Comparison of ENCODE assay signal across 8 cellular contexts in genomic region chr12:67772276-67773169, GRCh38.
DNase-seq lines count a peak whose midpoint lies in the region; ATAC-seq and TF ChIP-seq lines count a peak whose summit lies in the region.

No MANE protein-coding gene starts in this region.

- no peak overlapping the region for H2AFZ ChIP-seq in HCT116 (ENCODE audit: low read depth, low read length, poor library complexity, severe bottlenecking)

- TF ChIP-seq RAD21 in HCT116 (IDR thresholded peaks at IDR 0.05; ENCODE audit: low read depth) = no peak

- H3K27ac ChIP-seq in HCT116 (ENCODE audit: low read depth, low read length) (no peak overlapping the region), SJCRH30 (peak overlapping the region; percentile 13), left ventricle myocardium inferior (replicated peaks) (peak overlapping the region; percentile 83)

- no peaks in the 10 kb centered on the region for H3K79me2 ChIP-seq in HCT116 (ENCODE audit: insufficient read depth, low read length)

- intact Hi-C loops in HCT116 (cut with micrococcal nuclease) = no loop called here
- intact Hi-C loops in left ventricle myocardium inferior (cut with micrococcal nuclease) = no loop called here
- intact Hi-C loops in sciatic nerve (cut with DNase I) = no loop called here

- no peaks in the 10 kb centered on the region for H3K9me3 ChIP-seq in HCT116 (ENCODE audit: control insufficient read depth in 1 of 2, insufficient read depth in 1 of 2, low read depth in 1 of 2, low read length in 2 of 2)
- no peaks in the 10 kb centered on the region for H3K9me3 ChIP-seq in SJCRH30 (replicated peaks)
- no peaks in the 10 kb centered on the region for H3K9me3 ChIP-seq in left ventricle myocardium inferior (replicated peaks)

- POLR2A ChIA-PET in HCT116 (lab: Charles Lee) = interaction anchor here (1.2 kb wide), 1 partner anchor 9 kb away, joined by 3 read pairs; no protein-coding TSS in a partner anchor

- BruUV-seq in HCT116 (replicated peaks; lab: Mats Ljungman, UMichigan) = no TSS peak

- H3K27me3 ChIP-seq in HCT116 (ENCODE audit: insufficient read depth, low read length) (no peaks in the 10 kb centered on the region), SJCRH30 (no peaks in the 10 kb centered on the region), left ventricle myocardium inferior (ENCODE audit: low read depth) (no peaks in the 10 kb centered on the region)

- H3K4me1 ChIP-seq in HCT116 (ENCODE audit: control insufficient read depth in 1 of 2, insufficient read depth in 2 of 2, low read length in 2 of 2) = peaks cover 0 to 8% of the 10 kb centered on the region in 2 experiments; a peak in 3 of 4 replicates
- H3K4me1 ChIP-seq in SJCRH30 = peaks cover 12% of the 10 kb centered on the region
- H3K4me1 ChIP-seq in left ventricle myocardium inferior = peaks cover 22% of the 10 kb centered on the region

- ATAC-seq in HCT116 (peak; percentile 68; the same call in 1 of the 2 replicates), sciatic nerve (peak; percentile 72), HG03460 (IDR thresholded peaks at IDR 0.05; ENCODE audit: unreplicated experiment) (no peak)

- TF ChIP-seq CTCF in HCT116 (IDR thresholded peaks at IDR 0.05 in 2 of 3, conservative IDR thresholded peaks at IDR 0.05 in 1 of 3; ENCODE audit: borderline replicate concordance in 1 of 3, insufficient read depth in 1 of 3, low read depth in 2 of 3, low read length in 2 of 3) (no peak), left ventricle myocardium inferior (IDR thresholded peaks at IDR 0.05; ENCODE audit: borderline replicate concordance) (no peak)

- DNase-seq in HCT116 (ENCODE audit: low read depth, low spot score) (no peak), SJCRH30 (peak; percentile 60 to 77), left ventricle myocardium inferior (no peak), sciatic nerve (ENCODE audit: low spot score) (no peak), NCI-H2081 (lab: John Stamatoyannopoulos, UW) (no peak), AML-193 (lab: John Stamatoyannopoulos, UW) (no peak)
- no peak for DNase-seq in activated naive CD4-positive, alpha-beta T cell (lab: John Stamatoyannopoulos, UW)

- no peak for TF ChIP-seq POLR2A in HCT116 (IDR thresholded peaks at IDR 0.05; ENCODE audit: borderline replicate concordance, extremely low read depth, insufficient read depth, insufficient read length)

- CTCF ChIA-PET in HCT116 (lab: Charles Lee) = no interaction called here

- RAD21 ChIA-PET in HCT116 (lab: Charles Lee; ENCODE audit: low non-redundant PET in 1 of 2, low total read pairs in 2 of 2, uncharacterized antibody in 2 of 2, unreplicated experiment in 2 of 2) = no interaction called here

- H3K4me3 ChIP-seq in HCT116 (replicated peaks in 1 of 2; ENCODE audit: low read depth in 1 of 2, low read length in 2 of 2) (no peak overlapping the region), SJCRH30 (peak overlapping the region; percentile 13; the same call in 1 of the 2 replicates), left ventricle myocardium inferior (peak overlapping the region; percentile 46)

- H3K9me2 ChIP-seq in HCT116 (ENCODE audit: insufficient read depth) = no peaks in the 10 kb centered on the region

- H3K9ac ChIP-seq in HCT116 (ENCODE audit: low read length) = no peak overlapping the region

- peak overlapping the region; percentile 22; the same call in 1 of the 2 replicates for H3K4me2 ChIP-seq in HCT116 (ENCODE audit: low read length)

- H3K36me3 ChIP-seq in HCT116 (ENCODE audit: control insufficient read depth in 1 of 2, insufficient read depth in 2 of 2, low read length in 2 of 2) (no peaks in the 10 kb centered on the region), SJCRH30 (no peaks in the 10 kb centered on the region), left ventricle myocardium inferior (no peaks in the 10 kb centered on the region)

- H4K20me1 ChIP-seq in HCT116 (ENCODE audit: insufficient read depth) = no peaks in the 10 kb centered on the region

TF ChIP-seq in HCT116, 20 proteins besides CTCF, POLR2A, EP300 and RAD21:
- no peak for TF ChIP-seq ATF3 (IDR thresholded peaks at IDR 0.05)
- TF ChIP-seq MAX (IDR thresholded peaks at IDR 0.05) = no peak

Comparison
In these comparisons a context has a peak if more than half of its experiments do, and no peak if none do; other contexts are left out.
1. DNase-seq: peak in SJCRH30 (2 of 2); none in HCT116 (single experiment), left ventricle myocardium inferior (single experiment), sciatic nerve (single experiment), activated naive CD4-positive, alpha-beta T cell (0 of 4), NCI-H2081 (0 of 2) and AML-193 (0 of 2).
2. H3K4me3 ChIP-seq: peak in SJCRH30 (single experiment) and left ventricle myocardium inferior (single experiment); none in HCT116 (0 of 2).